1 cellular context compared by ENCODE assay signal in genomic region chr5:179623001-179623905, GRCh38.
TF ChIP-seq lines count a peak whose summit lies in the region.

A gene with protein sequence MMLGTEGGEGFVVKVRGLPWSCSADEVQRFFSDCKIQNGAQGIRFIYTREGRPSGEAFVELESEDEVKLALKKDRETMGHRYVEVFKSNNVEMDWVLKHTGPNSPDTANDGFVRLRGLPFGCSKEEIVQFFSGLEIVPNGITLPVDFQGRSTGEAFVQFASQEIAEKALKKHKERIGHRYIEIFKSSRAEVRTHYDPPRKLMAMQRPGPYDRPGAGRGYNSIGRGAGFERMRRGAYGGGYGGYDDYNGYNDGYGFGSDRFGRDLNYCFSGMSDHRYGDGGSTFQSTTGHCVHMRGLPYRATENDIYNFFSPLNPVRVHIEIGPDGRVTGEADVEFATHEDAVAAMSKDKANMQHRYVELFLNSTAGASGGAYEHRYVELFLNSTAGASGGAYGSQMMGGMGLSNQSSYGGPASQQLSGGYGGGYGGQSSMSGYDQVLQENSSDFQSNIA (minus strand): TSS chr5:179623671. CDS start chr5:179623133, 538 bp downstream.

TF ChIP-seq in K562, 482 proteins besides CTCF, POLR2A, EP300 and RAD21 (continued from another document and continues in another):
- TF ChIP-seq ZNF318 (IDR thresholded peaks at IDR 0.05; ENCODE audit: borderline replicate concordance in 1 of 2, low read depth in 1 of 2) (no peak), PREB (CRISPR knock-in tag; IDR thresholded peaks at IDR 0.05) (0 out of 2 replicates have a peak, but pooled peaks have one; percentile 98), KLF13 (tag; IDR thresholded peaks at IDR 0.05; ENCODE audit: borderline replicate concordance, low read depth) (peak; percentile 27), KAT8 (IDR thresholded peaks at IDR 0.05; ENCODE audit: low read depth) (peak; percentile 34; the same call in 1 of the 2 replicates), BCLAF1 (IDR thresholded peaks at IDR 0.05; ENCODE audit: borderline replicate concordance in 1 of 2, control insufficient read depth in 1 of 2, low read depth in 2 of 2, low read length in 1 of 2) (peak in 1 of 2 experiments; percentile 68; a peak in 1 of 4 replicates), KAT7 (CRISPR knock-in tag; IDR thresholded peaks at IDR 0.05; ENCODE audit: borderline replicate concordance) (peak; percentile 87; the same call in 1 of the 2 replicates), ZNF217 (CRISPR knock-in tag; IDR thresholded peaks at IDR 0.05) (no peak), GTF2A2 (tag; IDR thresholded peaks at IDR 0.05) (peak; percentile 62; the same call in 1 of the 2 replicates), ZNF511 (CRISPR knock-in tag; IDR thresholded peaks at IDR 0.05) (peak; percentile 87), NONO (IDR thresholded peaks at IDR 0.05; ENCODE audit: low read depth in 2 of 2, low read length in 1 of 2) (peak; percentile 77 to 86; a peak in 3 of 4 replicates), KLF1 (tag; IDR thresholded peaks at IDR 0.05) (peak; percentile 43; the same call in 1 of the 2 replicates), TRIM28 (IDR thresholded peaks at IDR 0.05) (peak; percentile 51; the same call in 1 of the 2 replicates), CUX1 (CRISPR knock-in tag; IDR thresholded peaks at IDR 0.05) (no peak), MXI1 (IDR thresholded peaks at IDR 0.05; ENCODE audit: low read depth, low read length) (peak; percentile 69; the same call in 1 of the 2 replicates)
- TF ChIP-seq, protein P1, sequence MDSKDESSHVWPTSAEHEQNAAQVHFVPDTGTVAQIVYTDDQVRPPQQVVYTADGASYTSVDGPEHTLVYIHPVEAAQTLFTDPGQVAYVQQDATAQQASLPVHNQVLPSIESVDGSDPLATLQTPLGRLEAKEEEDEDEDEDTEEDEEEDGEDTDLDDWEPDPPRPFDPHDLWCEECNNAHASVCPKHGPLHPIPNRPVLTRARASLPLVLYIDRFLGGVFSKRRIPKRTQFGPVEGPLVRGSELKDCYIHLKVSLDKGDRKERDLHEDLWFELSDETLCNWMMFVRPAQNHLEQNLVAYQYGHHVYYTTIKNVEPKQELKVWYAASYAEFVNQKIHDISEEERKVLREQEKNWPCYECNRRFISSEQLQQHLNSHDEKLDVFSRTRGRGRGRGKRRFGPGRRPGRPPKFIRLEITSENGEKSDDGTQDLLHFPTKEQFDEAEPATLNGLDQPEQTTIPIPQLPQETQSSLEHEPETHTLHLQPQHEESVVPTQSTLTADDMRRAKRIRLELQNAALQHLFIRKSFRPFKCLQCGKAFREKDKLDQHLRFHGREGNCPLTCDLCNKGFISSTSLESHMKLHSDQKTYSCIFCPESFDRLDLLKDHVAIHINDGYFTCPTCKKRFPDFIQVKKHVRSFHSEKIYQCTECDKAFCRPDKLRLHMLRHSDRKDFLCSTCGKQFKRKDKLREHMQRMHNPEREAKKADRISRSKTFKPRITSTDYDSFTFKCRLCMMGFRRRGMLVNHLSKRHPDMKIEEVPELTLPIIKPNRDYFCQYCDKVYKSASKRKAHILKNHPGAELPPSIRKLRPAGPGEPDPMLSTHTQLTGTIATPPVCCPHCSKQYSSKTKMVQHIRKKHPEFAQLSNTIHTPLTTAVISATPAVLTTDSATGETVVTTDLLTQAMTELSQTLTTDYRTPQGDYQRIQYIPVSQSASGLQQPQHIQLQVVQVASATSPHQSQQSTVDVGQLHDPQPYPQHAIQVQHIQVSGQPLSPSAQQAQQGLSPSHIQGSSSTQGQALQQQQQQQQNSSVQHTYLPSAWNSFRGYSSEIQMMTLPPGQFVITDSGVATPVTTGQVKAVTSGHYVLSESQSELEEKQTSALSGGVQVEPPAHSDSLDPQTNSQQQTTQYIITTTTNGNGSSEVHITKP (IDR thresholded peaks at IDR 0.05; ENCODE audit: partially characterized antibody), result peak; percentile 73
- TF ChIP-seq, protein P2, sequence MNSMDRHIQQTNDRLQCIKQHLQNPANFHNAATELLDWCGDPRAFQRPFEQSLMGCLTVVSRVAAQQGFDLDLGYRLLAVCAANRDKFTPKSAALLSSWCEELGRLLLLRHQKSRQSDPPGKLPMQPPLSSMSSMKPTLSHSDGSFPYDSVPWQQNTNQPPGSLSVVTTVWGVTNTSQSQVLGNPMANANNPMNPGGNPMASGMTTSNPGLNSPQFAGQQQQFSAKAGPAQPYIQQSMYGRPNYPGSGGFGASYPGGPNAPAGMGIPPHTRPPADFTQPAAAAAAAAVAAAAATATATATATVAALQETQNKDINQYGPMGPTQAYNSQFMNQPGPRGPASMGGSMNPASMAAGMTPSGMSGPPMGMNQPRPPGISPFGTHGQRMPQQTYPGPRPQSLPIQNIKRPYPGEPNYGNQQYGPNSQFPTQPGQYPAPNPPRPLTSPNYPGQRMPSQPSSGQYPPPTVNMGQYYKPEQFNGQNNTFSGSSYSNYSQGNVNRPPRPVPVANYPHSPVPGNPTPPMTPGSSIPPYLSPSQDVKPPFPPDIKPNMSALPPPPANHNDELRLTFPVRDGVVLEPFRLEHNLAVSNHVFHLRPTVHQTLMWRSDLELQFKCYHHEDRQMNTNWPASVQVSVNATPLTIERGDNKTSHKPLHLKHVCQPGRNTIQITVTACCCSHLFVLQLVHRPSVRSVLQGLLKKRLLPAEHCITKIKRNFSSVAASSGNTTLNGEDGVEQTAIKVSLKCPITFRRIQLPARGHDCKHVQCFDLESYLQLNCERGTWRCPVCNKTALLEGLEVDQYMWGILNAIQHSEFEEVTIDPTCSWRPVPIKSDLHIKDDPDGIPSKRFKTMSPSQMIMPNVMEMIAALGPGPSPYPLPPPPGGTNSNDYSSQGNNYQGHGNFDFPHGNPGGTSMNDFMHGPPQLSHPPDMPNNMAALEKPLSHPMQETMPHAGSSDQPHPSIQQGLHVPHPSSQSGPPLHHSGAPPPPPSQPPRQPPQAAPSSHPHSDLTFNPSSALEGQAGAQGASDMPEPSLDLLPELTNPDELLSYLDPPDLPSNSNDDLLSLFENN (IDR thresholded peaks at IDR 0.05; ENCODE audit: low read depth in 2 of 2, low read length in 2 of 2), result peak in 1 of 2 experiments; percentile 81; a peak in 2 of 4 replicates
